In genomic region chr7:155806096-155806871, GRCh38 we compare ENCODE assay signal across 12 cellular contexts. TPM values are rescaled to one million over a fixed set of nuclear protein-coding genes. Genes with fewer than 3 reads are reported as not detected.
DNase-seq lines count a peak whose midpoint lies in the region; TF ChIP-seq lines count a peak whose summit lies in the region.
"Had no signal": no experiment of that assay in that cellular context is flagged by ENCODE, and none has a peak within 500 bp of the region (broad histone marks: within the 10 kb centered on the region; RNA-seq: fewer than 3 reads in every experiment).

No MANE protein-coding gene starts in this region.

- H3K27ac Mint-ChIP-seq in neural progenitor cell: no peak overlapping the region
- H3K27ac Mint-ChIP-seq: T-helper 2 cell treated with Interferon-gamma antibody and Interleukin-4, amounts not matched to agents 5 μg/mL and 100 μg/mL, for 36 hours had no signal

- H3K27ac ChIP-seq in left ventricle myocardium inferior (replicated peaks) (no peak overlapping the region), right atrium auricular region (no peak overlapping the region), esophagus squamous epithelium (no peak overlapping the region), neural progenitor cell (no peak overlapping the region), urinary bladder (ENCODE audit: low read depth) (no peak overlapping the region)

- peaks cover 45% of the 10 kb centered on the region for H3K4me1 Mint-ChIP-seq in neural progenitor cell

- H3K36me3 Mint-ChIP-seq in neural progenitor cell: no peaks in the 10 kb centered on the region

- CTCF ChIA-PET in HEK293T (lab: Yijun Ruan, JAX): no interaction called here

- H3K4me1 ChIP-seq in left ventricle myocardium inferior: peaks cover 69% of the 10 kb centered on the region
- H3K4me1 ChIP-seq in right atrium auricular region: peaks cover 0 to 69% of the 10 kb centered on the region in 2 donors
- peaks cover 35 to 77% (median 52%) of the 10 kb centered on the region in 3 donors for H3K4me1 ChIP-seq in esophagus squamous epithelium
- H3K4me1 ChIP-seq in neural progenitor cell: peaks cover 57% of the 10 kb centered on the region
- H3K4me1 ChIP-seq in urinary bladder (ENCODE audit: insufficient read depth): no peaks in the 10 kb centered on the region

- H3K4me3 Mint-ChIP-seq in neural progenitor cell: peak overlapping the region; percentile 76

- POLR2A ChIA-PET in HEK293T (lab: Yijun Ruan, JAX): no interaction called here

- intact Hi-C loops in left ventricle myocardium inferior (cut with micrococcal nuclease) (loop anchor here (10.0 kb wide), 1 partner anchor 669 kb away; no protein-coding TSS in a partner anchor), esophagus squamous epithelium (cut with DNase I) (no loop called here)

- no peaks in the 10 kb centered on the region for H3K9me3 Mint-ChIP-seq in neural progenitor cell
- H3K9me3 Mint-ChIP-seq: T-helper 2 cell treated with Interferon-gamma antibody and Interleukin-4, amounts not matched to agents 5 μg/mL and 100 μg/mL, for 36 hours had no signal

- H3F3A ChIP-seq in neural progenitor cell (ENCODE audit: low read depth): peaks cover 54% of the 10 kb centered on the region

- H3K27me3 ChIP-seq in left ventricle myocardium inferior (ENCODE audit: low read depth) (peaks cover 100% of the 10 kb centered on the region), right atrium auricular region (peaks cover 22 to 56% of the 10 kb centered on the region in 2 donors), esophagus squamous epithelium (peaks cover 25 to 100% (median 40%) of the 10 kb centered on the region in 4 donors), neural progenitor cell (peaks cover 100% of the 10 kb centered on the region)

- DNase-seq in left ventricle myocardium inferior: no peak
- no peak for DNase-seq in right atrium auricular region (ENCODE audit: low spot score)
- DNase-seq in esophagus squamous epithelium (lab: John Stamatoyannopoulos, UW): no peak
- peak; percentile 61 for DNase-seq in neural progenitor cell (ENCODE audit: low spot score)
- DNase-seq in DMS153 (lab: John Stamatoyannopoulos, UW): no peak
- no peak for DNase-seq in HEK293T (ENCODE audit: extremely low spot score)
- DNase-seq in NCI-H446 treated with DMSO at 0.1 percent for 48 hours (lab: John Stamatoyannopoulos, UW): no peak
- DNase-seq: NCI-H2107 had no signal

- no peaks in the 10 kb centered on the region for H3K79me2 ChIP-seq in neural progenitor cell (ENCODE audit: low read depth)

- peak overlapping the region; percentile 48 for H2AFZ ChIP-seq in neural progenitor cell (replicated peaks)

- H3K9me3 ChIP-seq in left ventricle myocardium inferior (replicated peaks): no peaks in the 10 kb centered on the region
- H3K9me3 ChIP-seq in right atrium auricular region: no peaks in the 10 kb centered on the region
- no peaks in the 10 kb centered on the region for H3K9me3 ChIP-seq in esophagus squamous epithelium
- no peaks in the 10 kb centered on the region for H3K9me3 ChIP-seq in neural progenitor cell (ENCODE audit: low read depth)

- TF ChIP-seq CTCF in left ventricle myocardium inferior (IDR thresholded peaks at IDR 0.05; ENCODE audit: borderline replicate concordance) (no peak), right atrium auricular region (IDR thresholded peaks at IDR 0.05) (no peak), esophagus squamous epithelium (IDR thresholded peaks at IDR 0.05) (no peak), neural progenitor cell (IDR thresholded peaks at IDR 0.05) (peak; percentile 29)

- H4K20me1 ChIP-seq in neural progenitor cell (ENCODE audit: low read depth): peaks cover 65% of the 10 kb centered on the region

- peaks cover 64% of the 10 kb centered on the region for H3K27me3 Mint-ChIP-seq in neural progenitor cell (ENCODE audit: insufficient read depth, low read depth)

- TF ChIP-seq POLR2A in esophagus squamous epithelium (IDR thresholded peaks at IDR 0.05): no peak

- peak overlapping the region; percentile 68 for H3K4me2 ChIP-seq in neural progenitor cell

- WGBS in esophagus squamous epithelium, 2 donors: 56 to 71% methylated on average over 20 to 22 of the region's 47 CpGs
- 10% methylated on average over 47 of the region's 47 CpGs for WGBS in urinary bladder

- H3K9ac ChIP-seq in neural progenitor cell: no peak overlapping the region

- H3K4me3 ChIP-seq in left ventricle myocardium inferior (peak overlapping the region; percentile 63), right atrium auricular region (peak overlapping the region in 1 of 2 donors; percentile 42), esophagus squamous epithelium (peak overlapping the region in 3 of 4 donors; percentile 20 to 53 (median 40)), neural progenitor cell (peak overlapping the region; percentile 42), urinary bladder (ENCODE audit: low read depth, low read length) (peak overlapping the region; percentile 7)
- H3K4me3 ChIP-seq: lung had no signal

- H3K36me3 ChIP-seq in left ventricle myocardium inferior (no peaks in the 10 kb centered on the region), right atrium auricular region (no peaks in the 10 kb centered on the region), esophagus squamous epithelium (no peaks in the 10 kb centered on the region), neural progenitor cell (no peaks in the 10 kb centered on the region), urinary bladder (ENCODE audit: insufficient read depth) (no peaks in the 10 kb centered on the region)

TF ChIP-seq in HEK293T, 16 proteins besides CTCF, POLR2A, EP300 and RAD21:
- TF ChIP-seq FOXM1 (IDR thresholded peaks at IDR 0.05; ENCODE audit: borderline replicate concordance) (no peak), TARDBP (IDR thresholded peaks at IDR 0.05) (no peak), FOXK2 (IDR thresholded peaks at IDR 0.05) (no peak), PKNOX1 (IDR thresholded peaks at IDR 0.05) (no peak), HDGF (IDR thresholded peaks at IDR 0.05; ENCODE audit: borderline replicate concordance) (no peak)
TF ChIP-seq in HEK293T: peak in this region for 0.

RNA-seq across cellular contexts. Expression of gene SHH, which starts 6.0 kb away (rescaled TPM):
- total RNA-seq in left ventricle myocardium inferior (not detected), right atrium auricular region (not detected), esophagus squamous epithelium (not detected), neural progenitor cell (ENCODE audit: low replicate concordance) (0.03 TPM in 1 of 2 replicates, not detected in the other), urinary bladder (13.8 TPM)
- polyA plus RNA-seq in urinary bladder: 8.6 TPM
- polyA plus RNA-seq: fibroblast of lung had no signal

Comparison
In these comparisons a context has a peak if more than half of its experiments do, and no peak if none do; other contexts are left out.
1. RNA of gene SHH, which starts 6.0 kb away (total RNA-seq): 13.8 TPM in urinary bladder (single experiment); not detected in left ventricle myocardium inferior (single experiment), not detected in right atrium auricular region, not detected in esophagus squamous epithelium and 0.03 TPM in neural progenitor cell; every median in the first group is over 10 times any median in the second.